In the genomic region with DNA sequence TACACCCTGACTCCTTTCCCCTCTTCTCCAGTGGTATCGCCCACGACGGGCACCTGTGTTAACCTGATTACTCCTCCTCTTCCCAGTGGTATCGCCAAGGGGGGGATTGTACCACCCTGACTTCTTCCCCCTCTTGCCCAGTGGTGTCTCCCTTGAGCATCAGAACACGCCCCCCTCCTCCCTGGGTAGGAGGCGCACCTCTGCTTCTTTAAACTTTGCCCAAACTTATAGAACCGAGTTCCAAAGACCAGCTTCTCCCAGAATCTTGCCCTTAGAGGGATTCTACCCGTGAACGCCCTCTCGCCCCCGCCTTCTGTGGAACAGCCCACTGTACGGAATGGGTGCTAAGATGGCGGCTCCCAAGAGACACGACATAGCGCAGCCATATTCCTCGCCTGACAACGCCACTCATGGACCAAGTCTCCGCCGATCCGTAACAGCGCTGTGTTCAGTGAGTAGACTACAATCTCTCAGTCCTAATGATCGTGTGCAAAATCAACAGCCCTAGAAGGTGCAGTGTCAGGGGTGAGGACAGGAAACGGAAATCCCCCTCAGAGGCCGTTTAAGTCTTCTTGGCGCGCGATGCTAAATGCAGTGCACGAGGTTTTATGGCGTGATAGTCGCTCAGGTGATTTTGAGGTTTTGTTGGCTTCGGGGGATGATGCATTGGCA, we compare ENCODE assay signal across 8 cellular contexts.
A peak's percentile ranks its signal among the peaks of the same experiment; 100 is the strongest.
DNase-seq lines count a peak whose midpoint lies in the region; ATAC-seq and TF ChIP-seq lines count a peak whose summit lies in the region.

No MANE protein-coding gene starts in this region.

- DNase-seq in GM03348 (ENCODE audit: low spot score) (peak; percentile 47), NCI-H82 treated with DMSO at 0.1 percent for 48 hours (lab: John Stamatoyannopoulos, UW; ENCODE audit: unreplicated experiment) (peak; percentile 84), activated T-cell treated with anti-CD3 and anti-CD28 coated beads for 24 hours (ENCODE audit: low read depth) (peak; percentile 52), epithelial cell of esophagus (ENCODE audit: low read depth) (peak; percentile 76), middle frontal gyrus (ENCODE audit: extremely low spot score, low spot score) (peak; percentile 56)
- peak; percentile 32 to 62 for DNase-seq in stimulated activated CD8-positive, alpha-beta memory T cell treated with anti-CD3 and anti-CD28 coated beads, Interleukin-15, amount 100 ng/mL, for 48 hours (ENCODE audit: low read depth in 2 of 2)

- H3K4me3 ChIP-seq in epithelial cell of esophagus (ENCODE audit: low read length): peak overlapping the region; percentile 42

- ATAC-seq in HG03354 (IDR thresholded peaks at IDR 0.05; ENCODE audit: poor library complexity, severe bottlenecking, unreplicated experiment) (peak; percentile 52), GM18511 (IDR thresholded peaks at IDR 0.05; ENCODE audit: unreplicated experiment) (no peak)

- TF ChIP-seq CTCF in epithelial cell of esophagus (IDR thresholded peaks at IDR 0.05; ENCODE audit: insufficient read depth, low read depth, low read length, missing control alignments): no peak
